In the genomic region with DNA sequence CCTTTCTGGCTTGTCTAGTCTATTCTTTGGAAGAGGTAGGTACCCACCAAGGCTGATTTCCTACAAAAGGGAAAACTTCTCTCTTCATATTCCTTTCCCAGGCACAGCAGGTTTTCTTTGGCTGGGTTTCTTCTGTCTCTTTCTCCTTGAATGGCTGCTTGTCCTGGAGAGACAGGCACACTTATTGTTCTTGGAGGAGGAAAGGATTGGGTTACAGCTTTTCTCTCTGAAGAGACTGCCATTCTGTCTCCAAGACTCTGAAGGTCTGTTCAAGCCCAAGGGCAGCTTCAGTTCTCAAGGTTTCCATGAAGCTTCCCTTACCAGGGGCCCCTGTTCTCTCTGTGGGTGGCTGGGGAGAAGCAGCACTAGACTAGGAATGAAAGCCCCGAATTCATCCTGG, we compare ENCODE assay signal across 1 cellular context.
TF ChIP-seq lines count a peak whose summit lies in the region.

No MANE protein-coding gene starts in this region.

TF ChIP-seq in GM23338, 12 proteins besides CTCF, POLR2A, EP300 and RAD21 (continued from another document):
- TF ChIP-seq CREB1 (CRISPR knock-in tag; IDR thresholded peaks at IDR 0.05; ENCODE audit: low read depth) (no peak), POLR2AphosphoS5 (IDR thresholded peaks at IDR 0.05; ENCODE audit: low read depth) (no peak)
